In genomic region chrX:19678941-19679340, GRCh38 we compare ENCODE assay signal across 10 cellular contexts.
DNase-seq lines count a peak whose midpoint lies in the region; ATAC-seq, FAIRE-seq and TF ChIP-seq lines count a peak whose summit lies in the region.
"Had no signal": no experiment of that assay in that cellular context is flagged by ENCODE, and none has a peak within 500 bp of the region (broad histone marks: within the 10 kb centered on the region; RNA-seq: fewer than 3 reads in every experiment).

No MANE protein-coding gene starts in this region.

- peak in 2 of 10 experiments; percentile 11 for DNase-seq in CD4-positive, alpha-beta T cell
- DNase-seq in GM19239 (ENCODE audit: insufficient read length, low spot score) (no peak), RPMI7951 (ENCODE audit: low read depth) (peak; percentile 72), endothelial cell (ENCODE audit: low spot score) (no peak), MV-4-11 (lab: John Stamatoyannopoulos, UW) (no peak), medulla oblongata (ENCODE audit: extremely low spot score) (no peak)
- DNase-seq in stimulated activated CD4-positive, alpha-beta T cell treated with anti-CD3 and anti-CD28 coated beads, Interleukin-12 subunit alpha, Interleukin-12 subunit beta, amount 100 ng/mL, for 4 hours, result no peak
- DNase-seq: KG1, NCI-H345 had no signal

- no peak for TF ChIP-seq CTCF in CD4-positive, alpha-beta T cell (IDR thresholded peaks at IDR 0.05)
- TF ChIP-seq CTCF in endothelial cell (IDR thresholded peaks at IDR 0.05; ENCODE audit: unreplicated experiment), result no peak

- POLR2A ChIA-PET in CD4-positive, alpha-beta T cell (lab: Charles Lee), result interaction anchor here (1.3 kb wide), 1 partner anchor 14 kb away, joined by 4 read pairs; no protein-coding TSS in a partner anchor

- H3K4me3 Mint-ChIP-seq in CD4-positive, alpha-beta T cell, result peak overlapping the region; percentile 31
- no peak overlapping the region for H3K4me3 Mint-ChIP-seq in endothelial cell (ENCODE audit: unreplicated experiment)

- no peaks in the 10 kb centered on the region for H3K9me3 ChIP-seq in CD4-positive, alpha-beta T cell (ENCODE audit: control insufficient read depth, low read length)

- H3K9me3 Mint-ChIP-seq in CD4-positive, alpha-beta T cell, result no peaks in the 10 kb centered on the region
- H3K9me3 Mint-ChIP-seq in endothelial cell (ENCODE audit: unreplicated experiment), result no peaks in the 10 kb centered on the region

- no peak overlapping the region for H3K27ac ChIP-seq in CD4-positive, alpha-beta T cell (ENCODE audit: low read depth, low read length)

- CTCF ChIA-PET in CD4-positive, alpha-beta T cell (lab: Charles Lee), result no interaction called here

- peak overlapping the region; percentile 47 for H3K27ac Mint-ChIP-seq in CD4-positive, alpha-beta T cell
- peak overlapping the region; percentile 40 for H3K27ac Mint-ChIP-seq in endothelial cell (ENCODE audit: unreplicated experiment)

- H3K4me1 Mint-ChIP-seq in CD4-positive, alpha-beta T cell (ENCODE audit: low read depth), result peaks cover 72% of the 10 kb centered on the region
- H3K4me1 Mint-ChIP-seq in endothelial cell (ENCODE audit: unreplicated experiment), result peaks cover 31% of the 10 kb centered on the region

- peak; percentile 5 for ATAC-seq in CD4-positive, alpha-beta T cell (ENCODE audit: poor library complexity)
- ATAC-seq in HG02973 (IDR thresholded peaks at IDR 0.05; ENCODE audit: unreplicated experiment), result no peak

- intact Hi-C loops in CD4-positive, alpha-beta T cell (cut with DNase I, micrococcal nuclease), result no loop called here

- no peaks in the 10 kb centered on the region for H3K27me3 Mint-ChIP-seq in CD4-positive, alpha-beta T cell
- H3K27me3 Mint-ChIP-seq in endothelial cell (ENCODE audit: unreplicated experiment), result peaks cover 4% of the 10 kb centered on the region

- no peaks in the 10 kb centered on the region for H3K27me3 ChIP-seq in CD4-positive, alpha-beta T cell (ENCODE audit: control insufficient read depth, insufficient read depth, low read length)

- FAIRE-seq in GM19239 (lab: Jason Lieb, UNC), result peak; percentile 95

- peaks cover 69% of the 10 kb centered on the region for H3K36me3 Mint-ChIP-seq in CD4-positive, alpha-beta T cell (ENCODE audit: low read depth)
- no peaks in the 10 kb centered on the region for H3K36me3 Mint-ChIP-seq in endothelial cell (ENCODE audit: low read depth, unreplicated experiment)
